22 cellular contexts compared by ENCODE assay signal in the genomic region with DNA sequence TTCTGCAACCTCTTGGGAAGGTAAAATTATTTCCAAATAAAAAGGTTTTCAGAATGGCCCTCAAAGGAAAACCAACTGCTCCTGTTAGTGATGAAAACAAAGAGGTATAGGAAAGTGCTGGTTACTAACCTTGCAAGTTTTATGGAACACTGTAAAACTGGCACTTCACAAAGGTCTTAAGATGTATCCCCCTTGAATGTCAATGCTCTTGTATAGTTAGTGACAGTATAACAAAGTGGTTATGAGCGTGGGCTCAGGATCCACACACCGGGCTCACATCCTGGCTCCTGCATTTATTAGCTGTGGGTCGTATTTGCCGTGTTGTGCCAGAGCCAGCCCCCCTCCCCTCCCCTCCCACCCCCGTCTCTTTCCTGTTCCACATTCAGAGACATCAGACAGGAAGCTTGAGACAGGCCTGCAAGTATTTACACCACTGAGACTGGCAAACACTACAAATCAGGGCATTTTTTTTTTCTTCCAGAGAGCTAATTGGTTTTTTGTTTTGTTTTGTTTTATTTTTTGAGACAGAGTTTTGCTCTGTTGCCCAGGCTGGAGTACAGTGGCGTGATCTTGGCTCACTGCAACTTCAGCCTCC. TPM values are rescaled to one million over a fixed set of nuclear protein-coding genes. Genes with fewer than 3 reads are reported as not detected.
DNase-seq lines count a peak whose midpoint lies in the region; ATAC-seq lines count a peak whose summit lies in the region.
"Had no signal": no experiment of that assay in that cellular context is flagged by ENCODE, and none has a peak within 500 bp of the region (broad histone marks: within the 10 kb centered on the region; RNA-seq: fewer than 3 reads in every experiment).

No MANE protein-coding gene starts in this region.

- DNase-seq in activated CD4-positive, alpha-beta T cell treated with anti-CD3 and anti-CD28 coated beads for 36 hours, result no peak
- DNase-seq in activated CD4-positive, alpha-beta T cell treated with anti-CD3 and anti-CD28 coated beads, Interleukin-2, amount 10 ng/mL, durations not matched to agents 24 days and 14 days, result no peak
- DNase-seq in Kasumi-1 (lab: John Stamatoyannopoulos, UW) (peak; percentile 1 to 9), HuH-7 (ENCODE audit: low spot score) (no peak), left cardiac atrium (no peak), sciatic nerve (ENCODE audit: low spot score) (no peak)
- peak; percentile 22 for DNase-seq in central memory CD4-positive, alpha-beta T cell
- DNase-seq in stimulated activated effector memory CD8-positive, alpha-beta T cell treated with anti-CD3 and anti-CD28 coated beads, Interleukin-12 subunit alpha, Interleukin-12 subunit beta, amount 100 ng/mL, for 72 hours (ENCODE audit: low spot score in 2 of 2), result no peak
- DNase-seq: activated CD4-positive, CD25-positive, alpha-beta regulatory T cell; activated CD8-positive, alpha-beta memory T cell treated with anti-CD3 and anti-CD28 coated beads, Interleukin-2, amount 10 ng/mL, durations not matched to agents 7 days and 5 days; EL; kidney glomerular epithelial cell; mesenchymal stem cell; MV-4-11; nephron progenitor cell; PC-9; SJCRH30; spleen; stimulated activated CD8-positive, alpha-beta memory T cell treated with anti-CD3 and anti-CD28 coated beads, Interleukin-4, amount 100 ng/mL, for 48 hours had no signal

- peaks cover 13% of the 10 kb centered on the region for H3K4me1 Mint-ChIP-seq in activated CD4-positive, alpha-beta T cell treated with anti-CD3 and anti-CD28 coated beads for 36 hours
- peaks cover 3% of the 10 kb centered on the region for H3K4me1 Mint-ChIP-seq in activated CD4-positive, alpha-beta T cell treated with anti-CD3 and anti-CD28 coated beads, Interleukin-2, amount 10 ng/mL, durations not matched to agents 24 days and 14 days
- peaks cover 8% of the 10 kb centered on the region for H3K4me1 Mint-ChIP-seq in stimulated activated effector memory CD8-positive, alpha-beta T cell treated with anti-CD3 and anti-CD28 coated beads, Interleukin-12 subunit alpha, Interleukin-12 subunit beta, amount 100 ng/mL, for 72 hours

- H3K27ac Mint-ChIP-seq in activated CD4-positive, alpha-beta T cell treated with anti-CD3 and anti-CD28 coated beads for 36 hours, result no peak overlapping the region
- no peak overlapping the region for H3K27ac Mint-ChIP-seq in activated CD4-positive, alpha-beta T cell treated with anti-CD3 and anti-CD28 coated beads, Interleukin-2, amount 10 ng/mL, durations not matched to agents 24 days and 14 days
- H3K27ac Mint-ChIP-seq in stimulated activated effector memory CD8-positive, alpha-beta T cell treated with anti-CD3 and anti-CD28 coated beads, Interleukin-12 subunit alpha, Interleukin-12 subunit beta, amount 100 ng/mL, for 72 hours, result peak overlapping the region; percentile 85
- H3K27ac Mint-ChIP-seq: activated CD8-positive, alpha-beta memory T cell treated with anti-CD3 and anti-CD28 coated beads, Interleukin-2, amount 10 ng/mL, durations not matched to agents 7 days and 5 days; nephron progenitor cell had no signal

- H3K9me3 Mint-ChIP-seq in activated CD4-positive, alpha-beta T cell treated with anti-CD3 and anti-CD28 coated beads for 36 hours (ENCODE audit: low read depth), result no peaks in the 10 kb centered on the region
- H3K9me3 Mint-ChIP-seq in activated CD4-positive, alpha-beta T cell treated with anti-CD3 and anti-CD28 coated beads, Interleukin-2, amount 10 ng/mL, durations not matched to agents 24 days and 14 days, result no peaks in the 10 kb centered on the region
- no peaks in the 10 kb centered on the region for H3K9me3 Mint-ChIP-seq in stimulated activated effector memory CD8-positive, alpha-beta T cell treated with anti-CD3 and anti-CD28 coated beads, Interleukin-12 subunit alpha, Interleukin-12 subunit beta, amount 100 ng/mL, for 72 hours

- no peaks in the 10 kb centered on the region for H3K36me3 Mint-ChIP-seq in activated CD4-positive, alpha-beta T cell treated with anti-CD3 and anti-CD28 coated beads for 36 hours (ENCODE audit: low read depth)
- H3K36me3 Mint-ChIP-seq in activated CD4-positive, alpha-beta T cell treated with anti-CD3 and anti-CD28 coated beads, Interleukin-2, amount 10 ng/mL, durations not matched to agents 24 days and 14 days (ENCODE audit: low read depth), result no peaks in the 10 kb centered on the region
- H3K36me3 Mint-ChIP-seq in stimulated activated effector memory CD8-positive, alpha-beta T cell treated with anti-CD3 and anti-CD28 coated beads, Interleukin-12 subunit alpha, Interleukin-12 subunit beta, amount 100 ng/mL, for 72 hours, result no peaks in the 10 kb centered on the region
- H3K36me3 Mint-ChIP-seq: activated CD8-positive, alpha-beta memory T cell treated with anti-CD3 and anti-CD28 coated beads, Interleukin-2, amount 10 ng/mL, durations not matched to agents 7 days and 5 days had no signal

- H3K4me3 Mint-ChIP-seq in activated CD4-positive, alpha-beta T cell treated with anti-CD3 and anti-CD28 coated beads for 36 hours, result no peak overlapping the region
- no peak overlapping the region for H3K4me3 Mint-ChIP-seq in activated CD4-positive, alpha-beta T cell treated with anti-CD3 and anti-CD28 coated beads, Interleukin-2, amount 10 ng/mL, durations not matched to agents 24 days and 14 days
- no peak overlapping the region for H3K4me3 Mint-ChIP-seq in stimulated activated effector memory CD8-positive, alpha-beta T cell treated with anti-CD3 and anti-CD28 coated beads, Interleukin-12 subunit alpha, Interleukin-12 subunit beta, amount 100 ng/mL, for 72 hours
- H3K4me3 Mint-ChIP-seq: activated CD8-positive, alpha-beta memory T cell treated with anti-CD3 and anti-CD28 coated beads, Interleukin-2, amount 10 ng/mL, durations not matched to agents 7 days and 5 days; nephron progenitor cell had no signal

- POLR2A ChIA-PET in activated CD4-positive, alpha-beta T cell treated with anti-CD3 and anti-CD28 coated beads for 36 hours (lab: Charles Lee), result no interaction called here

- CTCF ChIA-PET in activated CD4-positive, alpha-beta T cell treated with anti-CD3 and anti-CD28 coated beads for 36 hours (lab: Charles Lee), result no interaction called here

- peak; percentile 36 for ATAC-seq in activated CD4-positive, alpha-beta T cell treated with anti-CD3 and anti-CD28 coated beads for 36 hours
- no peak for ATAC-seq in stimulated activated effector memory CD8-positive, alpha-beta T cell treated with anti-CD3 and anti-CD28 coated beads, Interleukin-12 subunit alpha, Interleukin-12 subunit beta, amount 100 ng/mL, for 72 hours
- ATAC-seq in left cardiac atrium, result no peak
- ATAC-seq in sciatic nerve, result no peak
- ATAC-seq: A549; activated CD8-positive, alpha-beta memory T cell treated with anti-CD3 and anti-CD28 coated beads, Interleukin-2, amount 10 ng/mL, durations not matched to agents 7 days and 5 days had no signal

- intact Hi-C loops in activated CD4-positive, alpha-beta T cell treated with anti-CD3 and anti-CD28 coated beads for 36 hours (cut with DNase I, micrococcal nuclease), result no loop called here
- intact Hi-C loops in activated CD4-positive, alpha-beta T cell treated with anti-CD3 and anti-CD28 coated beads, Interleukin-2, amount 10 ng/mL, durations not matched to agents 24 days and 14 days (cut with micrococcal nuclease), result no loop called here
- intact Hi-C loops in left cardiac atrium (cut with DNase I), result no loop called here
- intact Hi-C loops in sciatic nerve (cut with DNase I), result no loop called here

- H3K27me3 Mint-ChIP-seq in activated CD4-positive, alpha-beta T cell treated with anti-CD3 and anti-CD28 coated beads for 36 hours, result no peaks in the 10 kb centered on the region
- H3K27me3 Mint-ChIP-seq in activated CD4-positive, alpha-beta T cell treated with anti-CD3 and anti-CD28 coated beads, Interleukin-2, amount 10 ng/mL, durations not matched to agents 24 days and 14 days, result peaks cover 10% of the 10 kb centered on the region
- H3K27me3 Mint-ChIP-seq: activated CD8-positive, alpha-beta memory T cell treated with anti-CD3 and anti-CD28 coated beads, Interleukin-2, amount 10 ng/mL, durations not matched to agents 7 days and 5 days had no signal

RNA-seq across cellular contexts. Expression of gene DNPEP, which starts 9.2 kb away (rescaled TPM):
- 10 to 100 TPM; 81.0 to 93.1 TPM for total RNA-seq in activated CD4-positive, alpha-beta T cell treated with anti-CD3 and anti-CD28 coated beads for 36 hours
- 129 and 148 TPM in 2 replicates for total RNA-seq in activated CD4-positive, alpha-beta T cell treated with anti-CD3 and anti-CD28 coated beads, Interleukin-2, amount 10 ng/mL, durations not matched to agents 24 days and 14 days
- 10 to 100 TPM; 52.6 to 70.5 TPM for total RNA-seq in left cardiac atrium
- 41.8 TPM for total RNA-seq in sciatic nerve

RNA-seq across cellular contexts. Expression of gene DES, which starts 21.2 kb away (rescaled TPM):
- not detected for total RNA-seq in activated CD4-positive, alpha-beta T cell treated with anti-CD3 and anti-CD28 coated beads for 36 hours
- total RNA-seq in activated CD4-positive, alpha-beta T cell treated with anti-CD3 and anti-CD28 coated beads, Interleukin-2, amount 10 ng/mL, durations not matched to agents 24 days and 14 days, result not detected in 2 replicates
- total RNA-seq in left cardiac atrium, result 1,000 to 10,000 TPM; 5,895 to 7,519 TPM
- 1.4 TPM for total RNA-seq in sciatic nerve
- total RNA-seq: activated CD8-positive, alpha-beta memory T cell treated with anti-CD3 and anti-CD28 coated beads, Interleukin-2, amount 10 ng/mL, durations not matched to agents 7 days and 5 days; PC-9; pulmonary artery endothelial cell; T-helper 2 cell treated with Interferon-gamma antibody and Interleukin-4, amounts not matched to agents 100 ng/mL and 5 ng/mL, for 36 hours had no signal

RNA-seq across cellular contexts. Expression of gene SPEG, which starts 37.7 kb away (rescaled TPM):
- total RNA-seq in activated CD4-positive, alpha-beta T cell treated with anti-CD3 and anti-CD28 coated beads for 36 hours, result 1 to 10 TPM in 1 of 2 experiments, under 1 TPM in 1; 0.89 to 1.4 TPM
- total RNA-seq in activated CD4-positive, alpha-beta T cell treated with anti-CD3 and anti-CD28 coated beads, Interleukin-2, amount 10 ng/mL, durations not matched to agents 24 days and 14 days, result 0.07 TPM in 1 of 2 replicates, not detected in the other
- total RNA-seq in left cardiac atrium (10 to 100 TPM; 94.6 to 94.9 TPM), sciatic nerve (7.2 TPM)

Comparison
In these comparisons a context has a peak if more than half of its experiments do, and no peak if none do; other contexts are left out.
1. DNase-seq: peak in Kasumi-1 (2 of 2) and central memory CD4-positive, alpha-beta T cell (single experiment); none in activated CD4-positive, alpha-beta T cell treated with anti-CD3 and anti-CD28 coated beads for 36 hours (single experiment), activated CD4-positive, alpha-beta T cell treated with anti-CD3 and anti-CD28 coated beads, Interleukin-2, amount 10 ng/mL, durations not matched to agents 24 days and 14 days (single experiment), stimulated activated effector memory CD8-positive, alpha-beta T cell treated with anti-CD3 and anti-CD28 coated beads, Interleukin-12 subunit alpha, Interleukin-12 subunit beta, amount 100 ng/mL, for 72 hours (0 of 2), HuH-7 (single experiment), left cardiac atrium (single experiment) and sciatic nerve (single experiment).
2. RNA of gene DES, which starts 21.2 kb away (total RNA-seq): 5,895 to 7,519 TPM in left cardiac atrium; 1.4 TPM in sciatic nerve (single experiment), not detected in activated CD4-positive, alpha-beta T cell treated with anti-CD3 and anti-CD28 coated beads for 36 hours and not detected in activated CD4-positive, alpha-beta T cell treated with anti-CD3 and anti-CD28 coated beads, Interleukin-2, amount 10 ng/mL, durations not matched to agents 24 days and 14 days; every median in the first group is over 1,000 times any median in the second.
3. RNA of gene SPEG, which starts 37.7 kb away (total RNA-seq): 94.6 to 94.9 TPM in left cardiac atrium; 7.2 TPM in sciatic nerve (single experiment), 0.89 to 1.4 TPM in activated CD4-positive, alpha-beta T cell treated with anti-CD3 and anti-CD28 coated beads for 36 hours and 0.07 TPM in activated CD4-positive, alpha-beta T cell treated with anti-CD3 and anti-CD28 coated beads, Interleukin-2, amount 10 ng/mL, durations not matched to agents 24 days and 14 days; every median in the first group is over 10 times any median in the second.